In genomic region chr15:101961263-101961662, GRCh38 we compare ENCODE assay signal across 8 cellular contexts.
DNase-seq lines count a peak whose midpoint lies in the region; ATAC-seq, FAIRE-seq and TF ChIP-seq lines count a peak whose summit lies in the region.
"Not testable (repeated sequence)": the region's sequence is repeated elsewhere in the genome, so short reads cannot be mapped to it uniquely, and the experiment has no call there.

No MANE protein-coding gene starts in this region.

- H3K4me1 Mint-ChIP-seq in activated T-helper 1 cell treated with anti-CD3 and anti-CD28 coated beads, Interleukin-12 subunit alpha, Interleukin-12 subunit beta, Interleukin-2, Interleukin-4 antibody, amounts not matched to agents 30 ng/mL and 10 ng/mL and 1 ng/mL, durations not matched to agents 14 hours and 24 hours and 36 hours (ENCODE audit: low read depth), result not testable (repeated sequence)

- in situ Hi-C loops in GM12878 (cut with MboI), result not testable (repeated sequence)

- H3K27me3 ChIP-seq in PC-9 (ENCODE audit: insufficient read depth, low read depth); GM12878 (replicated peaks in 1 of 2; ENCODE audit: control insufficient read depth in 2 of 2, insufficient read depth in 2 of 2, low read length in 1 of 2); skeletal muscle satellite cell (ENCODE audit: control insufficient read depth, insufficient read depth, low read length): not testable (repeated sequence)

- not testable (repeated sequence) for H3K9me3 Mint-ChIP-seq in activated T-helper 1 cell treated with anti-CD3 and anti-CD28 coated beads, Interleukin-12 subunit alpha, Interleukin-12 subunit beta, Interleukin-2, Interleukin-4 antibody, amounts not matched to agents 30 ng/mL and 10 ng/mL and 1 ng/mL, durations not matched to agents 14 hours and 24 hours and 36 hours

- H3K9ac ChIP-seq in GM12878 (ENCODE audit: control insufficient read depth, insufficient read depth, low read length); skeletal muscle satellite cell (ENCODE audit: low read depth, low read length): not testable (repeated sequence)

- not testable (repeated sequence) for H3K36me3 ChIP-seq in PC-9 (ENCODE audit: low read depth); GM12878 (ENCODE audit: control insufficient read depth in 2 of 2, insufficient read depth in 2 of 2, low read length in 1 of 2); mucosa of descending colon (ENCODE audit: low read depth); skeletal muscle satellite cell (ENCODE audit: insufficient read depth, low read length)

- H3K4me2 ChIP-seq in PC-9 (peak overlapping the region; percentile 75), skeletal muscle satellite cell (ENCODE audit: low read length) (peak overlapping the region; percentile 65)
- not testable (repeated sequence) for H3K4me2 ChIP-seq in GM12878 (ENCODE audit: control insufficient read depth, insufficient read depth)

- intact Hi-C loops in PC-9 (cut with micrococcal nuclease; ENCODE audit: unreplicated experiment); activated T-helper 1 cell treated with anti-CD3 and anti-CD28 coated beads, Interleukin-12 subunit alpha, Interleukin-12 subunit beta, Interleukin-2, Interleukin-4 antibody, amounts not matched to agents 30 ng/mL and 10 ng/mL and 1 ng/mL, durations not matched to agents 14 hours and 24 hours and 36 hours (cut with micrococcal nuclease); GM12878 (cut with micrococcal nuclease; ENCODE audit: unreplicated experiment); mucosa of descending colon (cut with DNase I, micrococcal nuclease): not testable (repeated sequence)

- H3K4me3 ChIP-seq in AG10803 (ENCODE audit: low read length) (peak overlapping the region; percentile 59), PC-9 (peak overlapping the region; percentile 76), WI38 (ENCODE audit: low read depth, low read length) (0 out of 2 replicates have a peak overlapping the region, but pooled peaks have one; percentile 30), epithelial cell of esophagus (ENCODE audit: low read length) (peak overlapping the region; percentile 36), skeletal muscle satellite cell (ENCODE audit: low read length) (peak overlapping the region; percentile 64)
- H3K4me3 ChIP-seq in GM12878, mucosa of descending colon: not testable (repeated sequence)

- H2AFZ ChIP-seq in PC-9, result peak overlapping the region; percentile 97
- not testable (repeated sequence) for H2AFZ ChIP-seq in GM12878 (ENCODE audit: control insufficient read depth, low read depth, low read length)

- SMC1A ChIA-PET in GM12878 (lab: Charles Lee; ENCODE audit: uncharacterized antibody, unreplicated experiment), result not testable (repeated sequence)

- H3K9me3 ChIP-seq in PC-9 (ENCODE audit: insufficient read depth, low read depth); GM12878 (replicated peaks; ENCODE audit: control insufficient read depth, insufficient read depth, low read length); mucosa of descending colon; skeletal muscle satellite cell (replicated peaks; ENCODE audit: low read length): not testable (repeated sequence)

- H3K4me1 ChIP-seq in PC-9 (replicated peaks; ENCODE audit: insufficient read depth); GM12878 (ENCODE audit: control insufficient read depth, insufficient read depth, low read length); mucosa of descending colon (ENCODE audit: low read depth); skeletal muscle satellite cell (ENCODE audit: control insufficient read depth, insufficient read depth, low read length): not testable (repeated sequence)

- not testable (repeated sequence) for H4K20me1 ChIP-seq in PC-9 (ENCODE audit: insufficient read depth); GM12878 (ENCODE audit: control insufficient read depth, insufficient read depth)

- not testable (repeated sequence) for H3K27me3 Mint-ChIP-seq in activated T-helper 1 cell treated with anti-CD3 and anti-CD28 coated beads, Interleukin-12 subunit alpha, Interleukin-12 subunit beta, Interleukin-2, Interleukin-4 antibody, amounts not matched to agents 30 ng/mL and 10 ng/mL and 1 ng/mL, durations not matched to agents 14 hours and 24 hours and 36 hours (ENCODE audit: insufficient read depth)

- BruUV-seq in PC-9 (replicated peaks; lab: Mats Ljungman, UMichigan), result TSS peak; percentile 23
- BruUV-seq in GM12878 (replicated peaks; lab: Mats Ljungman, UMichigan), result not testable (repeated sequence)

- H3K9me2 ChIP-seq in PC-9 (ENCODE audit: insufficient read depth), result not testable (repeated sequence)

- H3K79me2 ChIP-seq in PC-9 (ENCODE audit: low read depth), result peaks cover 11% of the 10 kb centered on the region
- not testable (repeated sequence) for H3K79me2 ChIP-seq in GM12878 (ENCODE audit: control insufficient read depth, insufficient read depth, low read length)

- H3F3A ChIP-seq in PC-9 (ENCODE audit: insufficient read depth, low read depth), result not testable (repeated sequence)

- TF ChIP-seq EP300 in GM12878 (IDR thresholded peaks at IDR 0.05; ENCODE audit: borderline replicate concordance in 1 of 2, control insufficient read depth in 1 of 2, low read depth in 2 of 2, low read length in 2 of 2), result not testable (repeated sequence)

- FAIRE-seq in GM12878 (lab: Jason Lieb, UNC), result not testable (repeated sequence)

- POLR2A ChIA-PET in PC-9 (lab: Charles Lee; ENCODE audit: unreplicated experiment); GM12878 (lab: Charles Lee): not testable (repeated sequence)

- RAD21 ChIA-PET in GM12878 (lab: Charles Lee; ENCODE audit: unreplicated experiment), result not testable (repeated sequence)

- not testable (repeated sequence) for TF ChIP-seq POLR2A in GM12878 (IDR thresholded peaks at IDR 0.05; ENCODE audit: low read depth, low read length)

- TF ChIP-seq RAD21 in GM12878 (IDR thresholded peaks at IDR 0.05; ENCODE audit: insufficient read depth, low read depth, low read length), result not testable (repeated sequence)

- CTCF ChIA-PET in PC-9 (lab: Charles Lee); GM12878 (lab: Yijun Ruan, JAX): not testable (repeated sequence)

- not testable (repeated sequence) for ATAC-seq in GM12878, mucosa of descending colon

- DNase-seq in AG10803 (ENCODE audit: low read depth); PC-9; activated T-helper 1 cell treated with anti-CD3 and anti-CD28 coated beads, Interleukin-12 subunit alpha, Interleukin-12 subunit beta, Interleukin-2, Interleukin-4 antibody, amounts not matched to agents 30 ng/mL and 10 ng/mL and 1 ng/mL, durations not matched to agents 14 hours and 24 hours and 36 hours (ENCODE audit: low spot score); GM12878 (ENCODE audit: low read depth, low spot score); epithelial cell of esophagus (ENCODE audit: low read depth): not testable (repeated sequence)
- DNase-seq in mucosa of descending colon, result peak in 2 of 3 donors; percentile 21 to 31

- not testable (repeated sequence) for TF ChIP-seq CTCF in AG10803 (conservative IDR thresholded peaks at IDR 0.05; ENCODE audit: low read length); PC-9 (conservative IDR thresholded peaks at IDR 0.05); WI38 (IDR thresholded peaks at IDR 0.05; ENCODE audit: low read depth, low read length); GM12878 (IDR thresholded peaks at IDR 0.05 in 2 of 3, conservative IDR thresholded peaks at IDR 0.05 in 1 of 3; ENCODE audit: control insufficient read depth in 2 of 3, extremely low read depth in 1 of 3, insufficient read depth in 1 of 3, low read depth in 3 of 3, low read length in 3 of 3); epithelial cell of esophagus (IDR thresholded peaks at IDR 0.05; ENCODE audit: insufficient read depth, low read depth, low read length, missing control alignments); mucosa of descending colon (IDR thresholded peaks at IDR 0.05)

- H3K27ac ChIP-seq in PC-9; GM12878 (ENCODE audit: control insufficient read depth, insufficient read depth): not testable (repeated sequence)

- peak overlapping the region; percentile 57 for H3K4me3 Mint-ChIP-seq in activated T-helper 1 cell treated with anti-CD3 and anti-CD28 coated beads, Interleukin-12 subunit alpha, Interleukin-12 subunit beta, Interleukin-2, Interleukin-4 antibody, amounts not matched to agents 30 ng/mL and 10 ng/mL and 1 ng/mL, durations not matched to agents 14 hours and 24 hours and 36 hours

- H3K27ac Mint-ChIP-seq in activated T-helper 1 cell treated with anti-CD3 and anti-CD28 coated beads, Interleukin-12 subunit alpha, Interleukin-12 subunit beta, Interleukin-2, Interleukin-4 antibody, amounts not matched to agents 30 ng/mL and 10 ng/mL and 1 ng/mL, durations not matched to agents 14 hours and 24 hours and 36 hours, result not testable (repeated sequence)

- not testable (repeated sequence) for H3K36me3 Mint-ChIP-seq in activated T-helper 1 cell treated with anti-CD3 and anti-CD28 coated beads, Interleukin-12 subunit alpha, Interleukin-12 subunit beta, Interleukin-2, Interleukin-4 antibody, amounts not matched to agents 30 ng/mL and 10 ng/mL and 1 ng/mL, durations not matched to agents 14 hours and 24 hours and 36 hours (ENCODE audit: low read depth)

- under 1% methylated on average over 21 of the region's 48 CpGs for WGBS in GM12878 (ENCODE audit: insufficient coverage, insufficient replicate concordance, low lambda C conversion rate, missing lambda C conversion rate)

TF ChIP-seq in GM12878, 131 proteins besides CTCF, POLR2A, EP300 and RAD21 (continues in another document):
- TF ChIP-seq, protein P1, sequence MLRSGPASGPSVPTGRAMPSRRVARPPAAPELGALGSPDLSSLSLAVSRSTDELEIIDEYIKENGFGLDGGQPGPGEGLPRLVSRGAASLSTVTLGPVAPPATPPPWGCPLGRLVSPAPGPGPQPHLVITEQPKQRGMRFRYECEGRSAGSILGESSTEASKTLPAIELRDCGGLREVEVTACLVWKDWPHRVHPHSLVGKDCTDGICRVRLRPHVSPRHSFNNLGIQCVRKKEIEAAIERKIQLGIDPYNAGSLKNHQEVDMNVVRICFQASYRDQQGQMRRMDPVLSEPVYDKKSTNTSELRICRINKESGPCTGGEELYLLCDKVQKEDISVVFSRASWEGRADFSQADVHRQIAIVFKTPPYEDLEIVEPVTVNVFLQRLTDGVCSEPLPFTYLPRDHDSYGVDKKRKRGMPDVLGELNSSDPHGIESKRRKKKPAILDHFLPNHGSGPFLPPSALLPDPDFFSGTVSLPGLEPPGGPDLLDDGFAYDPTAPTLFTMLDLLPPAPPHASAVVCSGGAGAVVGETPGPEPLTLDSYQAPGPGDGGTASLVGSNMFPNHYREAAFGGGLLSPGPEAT (IDR thresholded peaks at IDR 0.05; ENCODE audit: low read depth), result peak; percentile 74
